In the genomic region with DNA sequence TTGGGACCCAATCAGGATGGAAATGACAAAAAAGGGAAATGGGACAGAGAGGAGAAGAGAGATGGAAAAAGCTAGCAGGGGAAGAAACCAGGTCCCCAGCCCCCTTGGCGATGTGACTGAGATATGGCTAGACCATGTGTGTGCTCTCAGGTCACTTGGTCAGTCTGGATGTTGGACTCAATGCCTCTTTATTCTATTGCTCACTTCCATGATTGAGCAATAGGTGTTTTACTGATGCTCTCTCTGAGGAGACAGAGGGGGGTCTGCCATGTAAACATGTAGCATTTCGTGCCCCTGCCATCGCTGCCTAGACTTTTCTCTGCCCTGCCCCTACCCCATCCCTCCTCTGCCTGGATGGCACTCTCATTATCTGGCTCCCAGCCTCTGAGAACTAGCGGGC, we compare ENCODE assay signal across 22 cellular contexts.
"Had no signal": no experiment of that assay in that cellular context is flagged by ENCODE, and none has a peak within 500 bp of the region (broad histone marks: within the 10 kb centered on the region; RNA-seq: fewer than 3 reads in every experiment).

No MANE protein-coding gene starts in this region.

- H3K27ac ChIP-seq: adrenal gland had no signal

- H3K4me3 Mint-ChIP-seq: activated CD8-positive, alpha-beta T cell treated with anti-CD3 and anti-CD28 coated beads, Interleukin-2, amount 10 ng/mL, durations not matched to agents 7 days and 5 days; activated naive CD8-positive, alpha-beta T cell treated with anti-CD3 and anti-CD28 coated beads, Interleukin-2, amount 10 ng/mL, durations not matched to agents 7 days and 5 days; T-helper 1 cell treated with Interleukin-12 subunit alpha and Interleukin-12 subunit beta and Interleukin-4 antibody, amounts not matched to agents 30 μg/mL and 1 μg/mL, for 36 hours; WTC11 had no signal

- H3K9me3 ChIP-seq: adrenal gland had no signal

- H3K4me1 Mint-ChIP-seq: activated naive CD8-positive, alpha-beta T cell treated with anti-CD3 and anti-CD28 coated beads, Interleukin-2, amount 10 ng/mL, durations not matched to agents 7 days and 5 days had no signal

- H3K27ac Mint-ChIP-seq: activated CD8-positive, alpha-beta T cell treated with anti-CD3 and anti-CD28 coated beads, Interleukin-2, amount 10 ng/mL, durations not matched to agents 7 days and 5 days; activated naive CD8-positive, alpha-beta T cell treated with anti-CD3 and anti-CD28 coated beads, Interleukin-2, amount 10 ng/mL, durations not matched to agents 7 days and 5 days; T-helper 1 cell treated with Interleukin-12 subunit alpha and Interleukin-12 subunit beta and Interleukin-4 antibody, amounts not matched to agents 30 μg/mL and 1 μg/mL, for 36 hours; WTC11 had no signal

- DNase-seq: activated CD4-positive, alpha-beta T cell treated with anti-CD3 and anti-CD28 coated beads for 48 hours; activated CD4-positive, alpha-beta T cell treated with anti-CD3 and anti-CD28 coated beads, Interleukin-2, amount 50 U/mL, for 4 hours; activated CD4-positive, CD25-positive, alpha-beta regulatory T cell treated with anti-CD3 and anti-CD28 coated beads, Interleukin-2, amount 50 U/mL, for 72 hours; activated CD8-positive, alpha-beta memory T cell treated with anti-CD3 and anti-CD28 coated beads, Interleukin-2, amount 50 U/mL, for 48 hours; activated CD8-positive, alpha-beta T cell treated with anti-CD3 and anti-CD28 coated beads, Interleukin-2, amount 10 ng/mL, durations not matched to agents 7 days and 5 days; activated naive CD4-positive, alpha-beta T cell treated with anti-CD3 and anti-CD28 coated beads, Interleukin-2, amount 50 U/mL, for 16 hours; activated naive CD8-positive, alpha-beta T cell treated with anti-CD3 and anti-CD28 coated beads, Interleukin-2, amount 10 ng/mL, durations not matched to agents 7 days and 5 days; activated T-cell treated with anti-CD3 and anti-CD28 coated beads, Interleukin-2, amount 50 U/mL, for 1 hour; adrenal gland; anterior cingulate cortex; cerebellar nuclear complex; NCI-H1092; NCI-H1417; NCI-H1930; NCI-H2171; NCI-H510A treated with DMSO at 0.1 percent for 48 hours; PC-3; SHP77 treated with DMSO at 0.1 percent for 48 hours had no signal

- H3K36me3 Mint-ChIP-seq: activated naive CD8-positive, alpha-beta T cell treated with anti-CD3 and anti-CD28 coated beads, Interleukin-2, amount 10 ng/mL, durations not matched to agents 7 days and 5 days; WTC11 had no signal

- H3K4me1 ChIP-seq: adrenal gland had no signal

- FAIRE-seq: colon, RCC 7860 had no signal

- H3K27me3 ChIP-seq: adrenal gland had no signal

- H3K4me3 ChIP-seq: adrenal gland had no signal

- ATAC-seq: activated CD8-positive, alpha-beta T cell treated with anti-CD3 and anti-CD28 coated beads, Interleukin-2, amount 10 ng/mL, durations not matched to agents 7 days and 5 days; PC-3 had no signal

- H3K9me3 Mint-ChIP-seq: activated naive CD8-positive, alpha-beta T cell treated with anti-CD3 and anti-CD28 coated beads, Interleukin-2, amount 10 ng/mL, durations not matched to agents 7 days and 5 days; T-helper 1 cell treated with Interleukin-12 subunit alpha and Interleukin-12 subunit beta and Interleukin-4 antibody, amounts not matched to agents 30 μg/mL and 1 μg/mL, for 36 hours; WTC11 had no signal

- H3K36me3 ChIP-seq: adrenal gland had no signal
